13 cellular contexts compared by ENCODE assay signal in genomic region chr15:28896944-28897343, GRCh38. TPM values are rescaled to one million over a fixed set of nuclear protein-coding genes. Genes with fewer than 3 reads are reported as not detected.
DNase-seq lines count a peak whose midpoint lies in the region; ATAC-seq and TF ChIP-seq lines count a peak whose summit lies in the region.
"Had no signal": no experiment of that assay in that cellular context is flagged by ENCODE, and none has a peak within 500 bp of the region (broad histone marks: within the 10 kb centered on the region; RNA-seq: fewer than 3 reads in every experiment).

No MANE protein-coding gene starts in this region.

- no peak for TF ChIP-seq CTCF in activated CD8-positive, alpha-beta T cell treated with anti-CD3 and anti-CD28 coated beads for 36 hours (IDR thresholded peaks at IDR 0.05)
- no peak for TF ChIP-seq CTCF in smooth muscle cell (IDR thresholded peaks at IDR 0.05; ENCODE audit: borderline replicate concordance, insufficient read depth, poor library complexity, severe bottlenecking)
- no peak for TF ChIP-seq CTCF in hepatocyte (IDR thresholded peaks at IDR 0.05; ENCODE audit: poor library complexity)

- peaks cover 3% of the 10 kb centered on the region for H3K36me3 Mint-ChIP-seq in activated CD8-positive, alpha-beta T cell treated with anti-CD3 and anti-CD28 coated beads for 36 hours (ENCODE audit: low read depth)
- H3K36me3 Mint-ChIP-seq in activated CD8-positive, alpha-beta T cell treated with anti-CD3 and anti-CD28 coated beads, Interleukin-2, amount 10 ng/mL, durations not matched to agents 7 days and 5 days (ENCODE audit: low read depth): no peaks in the 10 kb centered on the region

- H3K9me2 ChIP-seq in hepatocyte (replicated peaks; ENCODE audit: insufficient read depth): no peaks in the 10 kb centered on the region

- H3F3A ChIP-seq in smooth muscle cell (ENCODE audit: low read depth): no peaks in the 10 kb centered on the region

- H3K27ac Mint-ChIP-seq in activated CD8-positive, alpha-beta T cell treated with anti-CD3 and anti-CD28 coated beads for 36 hours: peak overlapping the region; percentile 57
- no peak overlapping the region for H3K27ac Mint-ChIP-seq in activated CD8-positive, alpha-beta T cell treated with anti-CD3 and anti-CD28 coated beads, Interleukin-2, amount 10 ng/mL, durations not matched to agents 7 days and 5 days
- H3K27ac Mint-ChIP-seq: activated T-cell treated with anti-CD3 and anti-CD28 coated beads, Interleukin-2, amount 50 U/mL, for 72 hours had no signal

- no peaks in the 10 kb centered on the region for H3K4me1 ChIP-seq in smooth muscle cell (ENCODE audit: low read depth)
- H3K4me1 ChIP-seq in hepatocyte (ENCODE audit: insufficient read depth): no peaks in the 10 kb centered on the region
- H3K4me1 ChIP-seq: testis had no signal

- no peaks in the 10 kb centered on the region for H3K36me3 ChIP-seq in smooth muscle cell (ENCODE audit: low read depth)
- H3K36me3 ChIP-seq in hepatocyte (replicated peaks; ENCODE audit: insufficient read depth, low read depth): no peaks in the 10 kb centered on the region

- H4K20me1 ChIP-seq in smooth muscle cell (ENCODE audit: low read depth) (no peaks in the 10 kb centered on the region), hepatocyte (ENCODE audit: insufficient read depth, poor library complexity, severe bottlenecking) (no peaks in the 10 kb centered on the region)

- intact Hi-C loops in activated CD8-positive, alpha-beta T cell treated with anti-CD3 and anti-CD28 coated beads for 36 hours (cut with micrococcal nuclease): no loop called here

- no peaks in the 10 kb centered on the region for H3K9me3 Mint-ChIP-seq in activated CD8-positive, alpha-beta T cell treated with anti-CD3 and anti-CD28 coated beads for 36 hours
- no peaks in the 10 kb centered on the region for H3K9me3 Mint-ChIP-seq in activated CD8-positive, alpha-beta T cell treated with anti-CD3 and anti-CD28 coated beads, Interleukin-2, amount 10 ng/mL, durations not matched to agents 7 days and 5 days (ENCODE audit: insufficient read depth)
- H3K9me3 Mint-ChIP-seq: activated T-cell treated with anti-CD3 and anti-CD28 coated beads, Interleukin-2, amount 50 U/mL, for 72 hours; immature natural killer cell had no signal

- ATAC-seq in activated CD8-positive, alpha-beta T cell treated with anti-CD3 and anti-CD28 coated beads for 36 hours: no peak
- no peak for ATAC-seq in activated CD8-positive, alpha-beta T cell treated with anti-CD3 and anti-CD28 coated beads, Interleukin-2, amount 10 ng/mL, durations not matched to agents 7 days and 5 days
- ATAC-seq in SK-N-SH treated with all-trans-retinoic acid at 6 μM for 48 hours: peak; percentile 37; the same call in 2 of the 3 replicates
- no peak for ATAC-seq in GM18502 (IDR thresholded peaks at IDR 0.05; ENCODE audit: poor library complexity, unreplicated experiment)
- ATAC-seq: activated T-cell treated with anti-CD3 and anti-CD28 coated beads, Interleukin-2, amount 50 U/mL, for 72 hours had no signal

- H2AFZ ChIP-seq in smooth muscle cell (ENCODE audit: low read depth): no peak overlapping the region
- no peak overlapping the region for H2AFZ ChIP-seq in hepatocyte

- CTCF ChIA-PET in activated CD8-positive, alpha-beta T cell treated with anti-CD3 and anti-CD28 coated beads for 36 hours (lab: Charles Lee): no interaction called here
- CTCF ChIA-PET in activated CD8-positive, alpha-beta T cell treated with anti-CD3 and anti-CD28 coated beads, Interleukin-2, amount 10 ng/mL, durations not matched to agents 7 days and 5 days (lab: Charles Lee): no interaction called here

- H3K27me3 ChIP-seq in smooth muscle cell (ENCODE audit: low read depth): no peaks in the 10 kb centered on the region
- H3K27me3 ChIP-seq in hepatocyte: no peaks in the 10 kb centered on the region
- H3K27me3 ChIP-seq: testis had no signal

- POLR2A ChIA-PET in activated CD8-positive, alpha-beta T cell treated with anti-CD3 and anti-CD28 coated beads for 36 hours (lab: Charles Lee): interaction anchor here (1.2 kb wide), 1 partner anchor 10 kb away, joined by 3 read pairs; no protein-coding TSS in a partner anchor
- POLR2A ChIA-PET in activated CD8-positive, alpha-beta T cell treated with anti-CD3 and anti-CD28 coated beads, Interleukin-2, amount 10 ng/mL, durations not matched to agents 7 days and 5 days (lab: Charles Lee): no interaction called here

- peaks cover 75% of the 10 kb centered on the region for H3K4me1 Mint-ChIP-seq in activated CD8-positive, alpha-beta T cell treated with anti-CD3 and anti-CD28 coated beads for 36 hours (ENCODE audit: low read depth)
- peaks cover 25% of the 10 kb centered on the region for H3K4me1 Mint-ChIP-seq in activated CD8-positive, alpha-beta T cell treated with anti-CD3 and anti-CD28 coated beads, Interleukin-2, amount 10 ng/mL, durations not matched to agents 7 days and 5 days (ENCODE audit: low read depth)

- WGBS in smooth muscle cell (ENCODE audit: low lambda C conversion rate): 43% methylated on average over 4 of the region's 4 CpGs
- 68% methylated on average over 4 of the region's 4 CpGs for WGBS in hepatocyte (ENCODE audit: low lambda C conversion rate, missing lambda C conversion rate)

- H3K9ac ChIP-seq in smooth muscle cell (ENCODE audit: low read depth): no peak overlapping the region

- H3K79me2 ChIP-seq in smooth muscle cell (ENCODE audit: low read depth): no peaks in the 10 kb centered on the region
- no peaks in the 10 kb centered on the region for H3K79me2 ChIP-seq in hepatocyte

- H3K4me3 ChIP-seq in smooth muscle cell: no peak overlapping the region
- H3K4me3 ChIP-seq in hepatocyte: no peak overlapping the region
- H3K4me3 ChIP-seq: testis had no signal

- peak overlapping the region; percentile 40 for H3K27ac ChIP-seq in smooth muscle cell (ENCODE audit: low read depth)
- no peak overlapping the region for H3K27ac ChIP-seq in hepatocyte
- H3K27ac ChIP-seq: testis had no signal

- H3K4me2 ChIP-seq in smooth muscle cell (peak overlapping the region; percentile 14), hepatocyte (no peak overlapping the region)

- no peak overlapping the region for H3K4me3 Mint-ChIP-seq in activated CD8-positive, alpha-beta T cell treated with anti-CD3 and anti-CD28 coated beads for 36 hours
- no peak overlapping the region for H3K4me3 Mint-ChIP-seq in activated CD8-positive, alpha-beta T cell treated with anti-CD3 and anti-CD28 coated beads, Interleukin-2, amount 10 ng/mL, durations not matched to agents 7 days and 5 days
- H3K4me3 Mint-ChIP-seq: activated T-cell treated with anti-CD3 and anti-CD28 coated beads, Interleukin-2, amount 50 U/mL, for 72 hours; immature natural killer cell had no signal

- H3K9me3 ChIP-seq in smooth muscle cell (replicated peaks; ENCODE audit: low read depth) (no peaks in the 10 kb centered on the region), hepatocyte (ENCODE audit: low read depth) (no peaks in the 10 kb centered on the region)
- H3K9me3 ChIP-seq: testis had no signal

- no peaks in the 10 kb centered on the region for H3K27me3 Mint-ChIP-seq in activated CD8-positive, alpha-beta T cell treated with anti-CD3 and anti-CD28 coated beads for 36 hours
- no peaks in the 10 kb centered on the region for H3K27me3 Mint-ChIP-seq in activated CD8-positive, alpha-beta T cell treated with anti-CD3 and anti-CD28 coated beads, Interleukin-2, amount 10 ng/mL, durations not matched to agents 7 days and 5 days (ENCODE audit: low read depth)

- no peak for DNase-seq in activated CD8-positive, alpha-beta T cell treated with anti-CD3 and anti-CD28 coated beads for 36 hours
- no peak for DNase-seq in activated CD8-positive, alpha-beta T cell treated with anti-CD3 and anti-CD28 coated beads, Interleukin-2, amount 10 ng/mL, durations not matched to agents 7 days and 5 days
- DNase-seq in fibroblast of gingiva (ENCODE audit: low read depth) (peak; percentile 76), smooth muscle cell (lab: John Stamatoyannopoulos, UW; ENCODE audit: unreplicated experiment) (no peak), Ammon's horn (ENCODE audit: low spot score) (no peak), hepatocyte (ENCODE audit: low spot score) (no peak)
- DNase-seq: activated T-cell treated with anti-CD3 and anti-CD28 coated beads, Interleukin-2, amount 50 U/mL, for 72 hours; immature natural killer cell; NCI-H1417; testis had no signal

TF ChIP-seq in SK-N-SH treated with all-trans-retinoic acid at 6 μM for 48 hours, 23 proteins besides CTCF, POLR2A, EP300 and RAD21 (continues in another document):
- no peak for TF ChIP-seq CSRNP3 (CRISPR knock-in tag; IDR thresholded peaks at IDR 0.05)
- TF ChIP-seq ISL1 (CRISPR knock-in tag; IDR thresholded peaks at IDR 0.05): peak; percentile 47; the same call in 1 of the 2 replicates
- no peak for TF ChIP-seq ZNF8 (CRISPR knock-in tag; IDR thresholded peaks at IDR 0.05)
- TF ChIP-seq RARB (CRISPR knock-in tag; IDR thresholded peaks at IDR 0.05): no peak

RNA-seq across cellular contexts. Expression of gene APBA2, which starts 11.2 kb away (rescaled TPM):
- 10 to 100 TPM; 30.8 to 32.0 TPM for total RNA-seq in activated CD8-positive, alpha-beta T cell treated with anti-CD3 and anti-CD28 coated beads for 36 hours
- 10 to 100 TPM; 29.5 TPM for total RNA-seq in activated CD8-positive, alpha-beta T cell treated with anti-CD3 and anti-CD28 coated beads, Interleukin-2, amount 10 ng/mL, durations not matched to agents 7 days and 5 days
- 10.2 and 13.6 TPM in 2 replicates for total RNA-seq in smooth muscle cell
- 14.9 and 23.1 TPM in 2 replicates for polyA plus RNA-seq in smooth muscle cell
- total RNA-seq in hepatocyte: 8.9 and 10.1 TPM in 2 replicates
- polyA plus RNA-seq in hepatocyte: 6.1 and 8.4 TPM in 2 replicates

RNA-seq across cellular contexts. Expression of gene GOLGA6L7, which starts 48.5 kb away (rescaled TPM):
- not detected for total RNA-seq in activated CD8-positive, alpha-beta T cell treated with anti-CD3 and anti-CD28 coated beads for 36 hours
- not detected for total RNA-seq in activated CD8-positive, alpha-beta T cell treated with anti-CD3 and anti-CD28 coated beads, Interleukin-2, amount 10 ng/mL, durations not matched to agents 7 days and 5 days
- not detected in 2 replicates for total RNA-seq in smooth muscle cell
- 0.19 TPM in 1 of 2 replicates, not detected in the other for polyA plus RNA-seq in smooth muscle cell
- total RNA-seq in hepatocyte: not detected in 2 replicates
- not detected in 2 replicates for polyA plus RNA-seq in hepatocyte
- total RNA-seq: activated T-cell treated with anti-CD3 and anti-CD28 coated beads, Interleukin-2, amount 50 U/mL, for 72 hours; dermis microvascular lymphatic vessel endothelial cell had no signal
- polyA plus RNA-seq: immature natural killer cell had no signal
